Comparison of ENCODE assay signal across 8 cellular contexts in genomic region chr19:35140898-35141626, GRCh38. TPM values are rescaled to one million over a fixed set of nuclear protein-coding genes. Genes with fewer than 3 reads are reported as not detected.
DNase-seq lines count a peak whose midpoint lies in the region; ATAC-seq and TF ChIP-seq lines count a peak whose summit lies in the region.

No MANE protein-coding gene starts in this region.

- no peaks in the 10 kb centered on the region for H3K79me2 ChIP-seq in neural cell (replicated peaks; ENCODE audit: insufficient read depth, low read length)

- peak; percentile 61 to 78 for DNase-seq in SHP77 (lab: John Stamatoyannopoulos, UW)
- no peak for DNase-seq in SHP77 treated with DMSO at 0.1 percent for 48 hours (lab: John Stamatoyannopoulos, UW)
- peak in 74 of 76 experiments; percentile 71 to 99 (median 96) for DNase-seq in HUDEP-2 (lab: John Stamatoyannopoulos, UW; ENCODE audit: unreplicated experiment in 76 of 76)
- DNase-seq in RWPE2 (ENCODE audit: low spot score): peak; percentile 92
- DNase-seq in activated gamma-delta T cell (lab: John Stamatoyannopoulos, UW): peak; percentile 92
- peak; percentile 92 for DNase-seq in fibroblast of villous mesenchyme (ENCODE audit: low read depth)
- peak; percentile 98 for DNase-seq in stimulated activated naive CD8-positive, alpha-beta T cell treated with anti-CD3 and anti-CD28 coated beads, Interleukin-15, Interleukin-2, amounts not matched to agents 100 U/mL and 50 U/mL, for 24 hours

- H3K4me2 ChIP-seq in neural cell (ENCODE audit: low read length): no peak overlapping the region

- no peaks in the 10 kb centered on the region for H3K9me2 ChIP-seq in neural cell (ENCODE audit: insufficient read depth, low read length)

- H2AFZ ChIP-seq in neural cell (ENCODE audit: low read depth, low read length): peak overlapping the region; percentile 14

- H3K36me3 ChIP-seq in RWPE2 (ENCODE audit: low read depth): no peaks in the 10 kb centered on the region
- H3K36me3 ChIP-seq in neural cell (ENCODE audit: insufficient read depth, low read length): no peaks in the 10 kb centered on the region

- no peak for TF ChIP-seq RAD21 in neural cell (conservative IDR thresholded peaks at IDR 0.05)

- ATAC-seq in RWPE2 (ENCODE audit: low read depth): peak; percentile 85
- peak; percentile 87 for ATAC-seq in stimulated activated naive CD8-positive, alpha-beta T cell treated with anti-CD3 and anti-CD28 coated beads, Interleukin-15, Interleukin-2, amounts not matched to agents 100 U/mL and 50 U/mL, for 24 hours

- TF ChIP-seq CTCF in RWPE2 (IDR thresholded peaks at IDR 0.05; ENCODE audit: poor library complexity, severe bottlenecking) (peak; percentile 81), fibroblast of villous mesenchyme (IDR thresholded peaks at IDR 0.05; ENCODE audit: insufficient read depth, low read depth, low read length) (peak; percentile 44), neural cell (IDR thresholded peaks at IDR 0.05; ENCODE audit: poor library complexity, severe bottlenecking) (peak; percentile 46)

- TF ChIP-seq EP300 in neural cell (conservative IDR thresholded peaks at IDR 0.05; ENCODE audit: poor library complexity, severe bottlenecking): no peak

- H3K27me3 ChIP-seq in RWPE2 (ENCODE audit: insufficient read depth, poor library complexity, severe bottlenecking) (peaks cover 26% of the 10 kb centered on the region), neural cell (ENCODE audit: insufficient read depth, low read depth, low read length) (peaks cover 18% of the 10 kb centered on the region)

- H3K4me3 ChIP-seq in RWPE2 (ENCODE audit: severe bottlenecking): no peak overlapping the region
- H3K4me3 ChIP-seq in fibroblast of villous mesenchyme (ENCODE audit: low read depth, low read length): peak overlapping the region; percentile 5
- peak overlapping the region; percentile 47 for H3K4me3 ChIP-seq in neural cell (ENCODE audit: low read length)

- peaks cover 6% of the 10 kb centered on the region for H3F3A ChIP-seq in neural cell (ENCODE audit: insufficient read depth, low read length, poor library complexity, severe bottlenecking)

- peaks cover 4% of the 10 kb centered on the region for H3K4me1 ChIP-seq in RWPE2 (ENCODE audit: insufficient read depth, poor library complexity, severe bottlenecking)

- H3K9ac ChIP-seq in neural cell (ENCODE audit: low read length): peak overlapping the region; percentile 38

- H3K27ac ChIP-seq in RWPE2 (ENCODE audit: poor library complexity, severe bottlenecking) (no peak overlapping the region), neural cell (ENCODE audit: low read length) (no peak overlapping the region)

- H3K9me3 ChIP-seq in RWPE2 (ENCODE audit: severe bottlenecking): no peaks in the 10 kb centered on the region
- H3K9me3 ChIP-seq in neural cell (ENCODE audit: low read length): no peaks in the 10 kb centered on the region

- H4K20me1 ChIP-seq in neural cell (ENCODE audit: insufficient read depth): no peaks in the 10 kb centered on the region

TF ChIP-seq in neural cell, 6 proteins besides CTCF, POLR2A, EP300 and RAD21:
- no peak for TF ChIP-seq REST (IDR thresholded peaks at IDR 0.05; ENCODE audit: borderline replicate concordance)
- TF ChIP-seq POLR2AphosphoS5 (IDR thresholded peaks at IDR 0.05): no peak
- no peak for TF ChIP-seq SMC3 (conservative IDR thresholded peaks at IDR 0.05; ENCODE audit: poor library complexity)
- TF ChIP-seq EZH2 (IDR thresholded peaks at IDR 0.05; ENCODE audit: borderline replicate concordance, insufficient read depth, low read length, poor library complexity, severe bottlenecking): no peak
- no peak for TF ChIP-seq MXI1 (conservative IDR thresholded peaks at IDR 0.05; ENCODE audit: poor library complexity, severe bottlenecking)
- no peak for TF ChIP-seq TAF1 (IDR thresholded peaks at IDR 0.05; ENCODE audit: low read depth)

RNA-seq across cellular contexts. Expression of gene FXYD7, which starts 2.0 kb away (rescaled TPM):
- under 0.01 TPM in 1 of 2 replicates, not detected in the other for total RNA-seq in fibroblast of villous mesenchyme
- 35.7 and 37.6 TPM in 2 replicates for polyA plus RNA-seq in neural cell
- polyA minus RNA-seq in neural cell: 19.5 and 27.2 TPM in 2 replicates

RNA-seq across cellular contexts. Expression of gene FXYD1, which starts 2.4 kb away (rescaled TPM):
- total RNA-seq in fibroblast of villous mesenchyme: 0.32 TPM in 1 of 2 replicates, not detected in the other
- not detected in 2 replicates for polyA plus RNA-seq in neural cell
- not detected in 2 replicates for polyA minus RNA-seq in neural cell

RNA-seq across cellular contexts. Expression of gene LGI4, which starts 6.2 kb away (rescaled TPM):
- total RNA-seq in fibroblast of villous mesenchyme: not detected in 2 replicates
- 0.63 and 3.1 TPM in 2 replicates for polyA plus RNA-seq in neural cell
- 0.49 and 0.81 TPM in 2 replicates for polyA minus RNA-seq in neural cell

RNA-seq across cellular contexts. Expression of gene FXYD5, which starts 13.5 kb away (rescaled TPM):
- 20.3 and 24.5 TPM in 2 replicates for total RNA-seq in fibroblast of villous mesenchyme
- polyA plus RNA-seq in neural cell: not detected in 2 replicates
- 0.58 and 0.73 TPM in 2 replicates for polyA minus RNA-seq in neural cell

RNA-seq across cellular contexts. Expression of gene FXYD3, which starts 25.4 kb away (rescaled TPM):
- total RNA-seq in fibroblast of villous mesenchyme: not detected in 2 replicates
- not detected in 2 replicates for polyA plus RNA-seq in neural cell
- not detected in 2 replicates for polyA minus RNA-seq in neural cell
